Comparison of ENCODE assay signal across 1 cellular context in genomic region chr6:161607696-161608297, GRCh38.
TF ChIP-seq lines count a peak whose summit lies in the region.

No MANE protein-coding gene starts in this region.

TF ChIP-seq in HepG2, 621 proteins besides CTCF, POLR2A, EP300 and RAD21 (continued from another document):
- peak; percentile 82 for TF ChIP-seq ZNF574 (CRISPR knock-in tag; IDR thresholded peaks at IDR 0.05)
